1 cellular context compared by ENCODE assay signal in the genomic region with DNA sequence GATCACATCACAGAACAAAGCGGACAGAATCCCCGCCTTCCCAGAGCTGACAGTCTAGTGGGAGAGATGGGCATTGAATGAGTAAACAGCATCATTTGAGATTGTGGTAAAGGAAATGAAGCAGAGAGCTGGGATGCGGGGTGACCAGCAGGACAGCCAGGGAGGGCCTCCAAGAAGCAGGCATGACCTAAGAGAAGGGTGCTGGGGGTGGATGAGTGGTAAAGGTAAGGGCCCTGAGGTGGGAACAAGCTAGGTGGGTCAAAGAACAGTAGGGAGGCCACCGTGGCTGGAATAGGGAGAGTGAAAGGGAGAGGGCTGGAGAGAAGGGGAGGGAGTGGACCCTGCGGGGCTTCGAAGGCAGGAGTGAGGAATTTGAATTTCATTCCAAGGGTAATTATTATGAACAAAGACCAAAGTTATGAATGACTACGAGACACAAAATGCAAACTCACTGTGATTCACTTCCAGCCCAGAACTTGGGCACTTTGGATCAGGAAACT.
TF ChIP-seq lines count a peak whose summit lies in the region.

No MANE protein-coding gene starts in this region.

TF ChIP-seq in SK-N-SH, 30 proteins besides CTCF, POLR2A, EP300 and RAD21 (continued from another document):
- TF ChIP-seq, protein P1, sequence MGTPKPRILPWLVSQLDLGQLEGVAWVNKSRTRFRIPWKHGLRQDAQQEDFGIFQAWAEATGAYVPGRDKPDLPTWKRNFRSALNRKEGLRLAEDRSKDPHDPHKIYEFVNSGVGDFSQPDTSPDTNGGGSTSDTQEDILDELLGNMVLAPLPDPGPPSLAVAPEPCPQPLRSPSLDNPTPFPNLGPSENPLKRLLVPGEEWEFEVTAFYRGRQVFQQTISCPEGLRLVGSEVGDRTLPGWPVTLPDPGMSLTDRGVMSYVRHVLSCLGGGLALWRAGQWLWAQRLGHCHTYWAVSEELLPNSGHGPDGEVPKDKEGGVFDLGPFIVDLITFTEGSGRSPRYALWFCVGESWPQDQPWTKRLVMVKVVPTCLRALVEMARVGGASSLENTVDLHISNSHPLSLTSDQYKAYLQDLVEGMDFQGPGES (IDR thresholded peaks at IDR 0.05; ENCODE audit: low read depth, low read length): no peak
- no peak for TF ChIP-seq TAF1 (IDR thresholded peaks at IDR 0.05; ENCODE audit: borderline replicate concordance, low read depth, low read length)
